In genomic region chr1:192866224-192866868, GRCh38 we compare ENCODE assay signal across 14 cellular contexts.
"Had no signal": no experiment of that assay in that cellular context is flagged by ENCODE, and none has a peak within 500 bp of the region (broad histone marks: within the 10 kb centered on the region; RNA-seq: fewer than 3 reads in every experiment).

No MANE protein-coding gene starts in this region.

- H3K4me1 ChIP-seq: thyroid gland had no signal

- H3K27ac ChIP-seq: brain microvascular endothelial cell, thyroid gland had no signal

- DNase-seq: activated CD4-positive, CD25-positive, alpha-beta regulatory T cell treated with anti-CD3 and anti-CD28 coated beads, Interleukin-2, amount 50 U/mL, for 72 hours; activated naive CD4-positive, alpha-beta T cell; activated naive CD8-positive, alpha-beta T cell treated with anti-CD3 and anti-CD28 coated beads, Interleukin-2, amount 10 ng/mL, durations not matched to agents 7 days and 5 days; anterior cingulate cortex; brain microvascular endothelial cell; effector CD8-positive, alpha-beta T cell; foreskin melanocyte; heart right ventricle; mucosa of descending colon; naive thymus-derived CD8-positive, alpha-beta T cell; stimulated activated CD4-positive, alpha-beta T cell treated with anti-CD3 and anti-CD28 coated beads, Interleukin-15, amount 100 ng/mL, for 24 hours; stimulated activated CD4-positive, alpha-beta T cell treated with anti-CD3 and anti-CD28 coated beads, Interleukin-4, amount 100 ng/mL, for 1 hour; stimulated activated naive B cell treated with anti-CD40 and anti-IgM and Interleukin-4, amounts not matched to agents 10 μg/mL and 1 μg/mL and 100 μg/mL, for 72 hours; thyroid gland had no signal

- H3K36me3 ChIP-seq: brain microvascular endothelial cell, heart right ventricle, thyroid gland had no signal

- H3K4me3 ChIP-seq: heart right ventricle, mucosa of descending colon, thyroid gland had no signal

- H3K9me3 ChIP-seq: heart right ventricle, mucosa of descending colon, thyroid gland had no signal

- H3K27me3 ChIP-seq: brain microvascular endothelial cell, heart right ventricle, thyroid gland had no signal

- ATAC-seq: mucosa of descending colon; naive thymus-derived CD8-positive, alpha-beta T cell; stimulated activated naive B cell treated with anti-CD40 and anti-IgM and Interleukin-4, amounts not matched to agents 10 μg/mL and 1 μg/mL and 100 μg/mL, for 72 hours had no signal
